ENCODE assay signal across 2 cellular contexts in the genomic region with DNA sequence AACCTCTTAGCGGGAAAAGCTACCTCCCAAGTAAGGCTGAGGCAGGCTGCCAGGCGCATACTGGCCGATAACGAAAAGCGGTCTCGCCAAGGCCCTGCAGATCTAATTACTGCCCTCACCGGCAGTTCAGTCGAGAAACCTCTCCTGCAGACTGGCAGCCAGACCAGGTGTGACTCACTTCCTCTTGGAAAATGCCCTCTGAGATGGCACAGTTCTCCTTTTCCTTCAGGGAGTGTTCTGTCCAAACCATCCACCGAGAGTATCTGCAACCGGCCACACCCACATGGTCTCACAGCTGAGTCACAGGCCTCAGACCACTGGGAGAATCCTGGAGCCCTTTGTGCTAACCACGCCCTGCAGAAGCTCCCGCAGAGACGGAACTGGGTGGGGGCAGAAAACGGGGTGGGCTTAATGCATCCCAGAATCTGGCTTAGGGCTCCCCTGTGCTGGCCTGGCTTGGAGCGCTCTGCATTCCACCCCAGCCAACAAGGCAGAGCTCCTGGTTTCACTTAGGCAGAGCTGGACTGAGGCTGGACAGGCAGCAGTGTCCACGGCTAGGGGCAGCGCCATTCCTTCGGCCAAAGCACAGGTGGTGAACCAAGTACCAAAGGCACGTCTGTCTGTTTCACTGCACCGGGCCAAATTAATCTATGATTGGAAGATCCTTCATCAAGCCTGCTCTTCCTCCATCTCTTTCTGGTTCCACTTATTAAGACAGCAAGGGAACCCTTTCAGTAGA.
A peak's percentile ranks its signal among the peaks of the same experiment; 100 is the strongest.
TF ChIP-seq lines count a peak whose summit lies in the region.

No MANE protein-coding gene starts in this region.

TF ChIP-seq in IMR-90, 13 proteins besides CTCF, POLR2A, EP300 and RAD21:
- peak; percentile 77; the same call in 1 of the 2 replicates for TF ChIP-seq MXI1 (IDR thresholded peaks at IDR 0.05; ENCODE audit: borderline replicate concordance, low read depth, low read length)
- 0 out of 2 replicates have a peak, but pooled peaks have one; percentile 16 for TF ChIP-seq CEBPB (IDR thresholded peaks at IDR 0.05; ENCODE audit: low read depth, low read length)
- TF ChIP-seq, protein P1, sequence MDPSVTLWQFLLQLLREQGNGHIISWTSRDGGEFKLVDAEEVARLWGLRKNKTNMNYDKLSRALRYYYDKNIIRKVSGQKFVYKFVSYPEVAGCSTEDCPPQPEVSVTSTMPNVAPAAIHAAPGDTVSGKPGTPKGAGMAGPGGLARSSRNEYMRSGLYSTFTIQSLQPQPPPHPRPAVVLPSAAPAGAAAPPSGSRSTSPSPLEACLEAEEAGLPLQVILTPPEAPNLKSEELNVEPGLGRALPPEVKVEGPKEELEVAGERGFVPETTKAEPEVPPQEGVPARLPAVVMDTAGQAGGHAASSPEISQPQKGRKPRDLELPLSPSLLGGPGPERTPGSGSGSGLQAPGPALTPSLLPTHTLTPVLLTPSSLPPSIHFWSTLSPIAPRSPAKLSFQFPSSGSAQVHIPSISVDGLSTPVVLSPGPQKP (IDR thresholded peaks at IDR 0.05; ENCODE audit: borderline replicate concordance, low read depth, low read length): no peak
- TF ChIP-seq, protein P2, sequence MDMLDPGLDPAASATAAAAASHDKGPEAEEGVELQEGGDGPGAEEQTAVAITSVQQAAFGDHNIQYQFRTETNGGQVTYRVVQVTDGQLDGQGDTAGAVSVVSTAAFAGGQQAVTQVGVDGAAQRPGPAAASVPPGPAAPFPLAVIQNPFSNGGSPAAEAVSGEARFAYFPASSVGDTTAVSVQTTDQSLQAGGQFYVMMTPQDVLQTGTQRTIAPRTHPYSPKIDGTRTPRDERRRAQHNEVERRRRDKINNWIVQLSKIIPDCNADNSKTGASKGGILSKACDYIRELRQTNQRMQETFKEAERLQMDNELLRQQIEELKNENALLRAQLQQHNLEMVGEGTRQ (IDR thresholded peaks at IDR 0.05; ENCODE audit: low read depth, low read length): peak; percentile 9; the same call in 1 of the 2 replicates
- no peak for TF ChIP-seq MAFK (IDR thresholded peaks at IDR 0.05; ENCODE audit: low read depth, low read length)
- peak; percentile 36 for TF ChIP-seq RCOR1 (IDR thresholded peaks at IDR 0.05; ENCODE audit: insufficient replicate concordance, low read length)
- TF ChIP-seq MAZ (IDR thresholded peaks at IDR 0.05; ENCODE audit: borderline replicate concordance, low read depth, low read length): no peak; the same call in 1 of the 2 replicates
- TF ChIP-seq FOS (IDR thresholded peaks at IDR 0.05; ENCODE audit: low read depth, low read length): peak; percentile 38; the same call in 1 of the 2 replicates

TF ChIP-seq in H1, 55 proteins besides CTCF, POLR2A, EP300 and RAD21 (continues in another document):
- TF ChIP-seq RBBP5 (IDR thresholded peaks at IDR 0.05; ENCODE audit: borderline replicate concordance, low read depth, low read length) (peak; percentile 76), SP1 (IDR thresholded peaks at IDR 0.05; ENCODE audit: low read depth, low read length) (no peak), CBX8 (IDR thresholded peaks at IDR 0.05; ENCODE audit: borderline replicate concordance, low read depth, low read length) (no peak), TEAD4 (IDR thresholded peaks at IDR 0.05; ENCODE audit: low read depth, low read length) (0 out of 2 replicates have a peak, but pooled peaks have one; percentile 16), BCL11A (IDR thresholded peaks at IDR 0.05; ENCODE audit: low read depth in 2 of 2, low read length in 2 of 2) (no peak), HDAC6 (IDR thresholded peaks at IDR 0.05; ENCODE audit: low read depth, low read length) (no peak), SRF (IDR thresholded peaks at IDR 0.05; ENCODE audit: low read depth, low read length) (no peak), POU5F1 (IDR thresholded peaks at IDR 0.05; ENCODE audit: low read depth, low read length) (no peak), BACH1 (IDR thresholded peaks at IDR 0.05; ENCODE audit: low read length) (no peak), SUZ12 (IDR thresholded peaks at IDR 0.05; ENCODE audit: low read length) (no peak), GTF2F1 (IDR thresholded peaks at IDR 0.05; ENCODE audit: borderline replicate concordance, low read depth, low read length) (no peak), SIN3A (conservative IDR thresholded peaks at IDR 0.05 in 1 of 2, IDR thresholded peaks at IDR 0.05 in 1 of 2; ENCODE audit: low read depth in 1 of 2, low read length in 2 of 2) (0 out of 4 replicates have a peak, but pooled peaks of 1 of the 2 experiments have one; percentile 33), JUN (IDR thresholded peaks at IDR 0.05; ENCODE audit: low read depth, low read length) (no peak), PHF8 (conservative IDR thresholded peaks at IDR 0.05; ENCODE audit: low read depth, low read length) (0 out of 2 replicates have a peak, but pooled peaks have one; percentile 15), KDM1A (IDR thresholded peaks at IDR 0.05; ENCODE audit: borderline replicate concordance, low read length) (no peak), TBP (IDR thresholded peaks at IDR 0.05; ENCODE audit: low read depth, low read length) (0 out of 2 replicates have a peak, but pooled peaks have one; percentile 32), RFX5 (IDR thresholded peaks at IDR 0.05; ENCODE audit: borderline replicate concordance, low read depth, low read length) (no peak), YY1 (IDR thresholded peaks at IDR 0.05; ENCODE audit: low read depth, low read length) (no peak), TAF1 (IDR thresholded peaks at IDR 0.05; ENCODE audit: low read depth, low read length) (no peak), CBX5 (IDR thresholded peaks at IDR 0.05; ENCODE audit: low read depth, low read length) (no peak), NANOG (IDR thresholded peaks at IDR 0.05; ENCODE audit: insufficient read depth, low read depth, low read length, poor library complexity, severe bottlenecking) (no peak), CHD1 (IDR thresholded peaks at IDR 0.05; ENCODE audit: low read depth, low read length) (no peak), TAF7 (optimal IDR thresholded peaks at IDR 0.05; ENCODE audit: borderline replicate concordance, low read depth, low read length) (no peak), CTBP2 (IDR thresholded peaks at IDR 0.05; ENCODE audit: borderline replicate concordance, insufficient read depth, insufficient read length, low read length) (no peak), CHD2 (IDR thresholded peaks at IDR 0.05; ENCODE audit: low read length) (no peak), ZNF274 (IDR thresholded peaks at IDR 0.05; ENCODE audit: borderline replicate concordance, extremely low read depth, low read length) (no peak), RXRA (IDR thresholded peaks at IDR 0.05; ENCODE audit: insufficient read depth, low read depth, low read length) (no peak), HDAC2 (IDR thresholded peaks at IDR 0.05; ENCODE audit: borderline replicate concordance in 1 of 2, low read depth in 2 of 2, low read length in 2 of 2) (no peak), SP2 (IDR thresholded peaks at IDR 0.05; ENCODE audit: low read length) (no peak), BRCA1 (IDR thresholded peaks at IDR 0.05; ENCODE audit: low read depth, low read length) (no peak), EGR1 (IDR thresholded peaks at IDR 0.05; ENCODE audit: borderline replicate concordance, low read depth, low read length) (no peak), KDM5A (IDR thresholded peaks at IDR 0.05; ENCODE audit: low read length) (no peak), RNF2 (IDR thresholded peaks at IDR 0.05; ENCODE audit: borderline replicate concordance, low read depth, low read length, missing control alignments, poor library complexity, severe bottlenecking) (peak; percentile 43), EZH2 (IDR thresholded peaks at IDR 0.05; ENCODE audit: low read depth, low read length, severe bottlenecking) (no peak)
- TF ChIP-seq, protein P3, sequence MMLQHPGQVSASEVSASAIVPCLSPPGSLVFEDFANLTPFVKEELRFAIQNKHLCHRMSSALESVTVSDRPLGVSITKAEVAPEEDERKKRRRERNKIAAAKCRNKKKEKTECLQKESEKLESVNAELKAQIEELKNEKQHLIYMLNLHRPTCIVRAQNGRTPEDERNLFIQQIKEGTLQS (IDR thresholded peaks at IDR 0.05; ENCODE audit: insufficient read depth, low read depth, low read length): no peak
- TF ChIP-seq, protein P2 (IDR thresholded peaks at IDR 0.05; ENCODE audit: low read length): no peak
- TF ChIP-seq, protein P4, sequence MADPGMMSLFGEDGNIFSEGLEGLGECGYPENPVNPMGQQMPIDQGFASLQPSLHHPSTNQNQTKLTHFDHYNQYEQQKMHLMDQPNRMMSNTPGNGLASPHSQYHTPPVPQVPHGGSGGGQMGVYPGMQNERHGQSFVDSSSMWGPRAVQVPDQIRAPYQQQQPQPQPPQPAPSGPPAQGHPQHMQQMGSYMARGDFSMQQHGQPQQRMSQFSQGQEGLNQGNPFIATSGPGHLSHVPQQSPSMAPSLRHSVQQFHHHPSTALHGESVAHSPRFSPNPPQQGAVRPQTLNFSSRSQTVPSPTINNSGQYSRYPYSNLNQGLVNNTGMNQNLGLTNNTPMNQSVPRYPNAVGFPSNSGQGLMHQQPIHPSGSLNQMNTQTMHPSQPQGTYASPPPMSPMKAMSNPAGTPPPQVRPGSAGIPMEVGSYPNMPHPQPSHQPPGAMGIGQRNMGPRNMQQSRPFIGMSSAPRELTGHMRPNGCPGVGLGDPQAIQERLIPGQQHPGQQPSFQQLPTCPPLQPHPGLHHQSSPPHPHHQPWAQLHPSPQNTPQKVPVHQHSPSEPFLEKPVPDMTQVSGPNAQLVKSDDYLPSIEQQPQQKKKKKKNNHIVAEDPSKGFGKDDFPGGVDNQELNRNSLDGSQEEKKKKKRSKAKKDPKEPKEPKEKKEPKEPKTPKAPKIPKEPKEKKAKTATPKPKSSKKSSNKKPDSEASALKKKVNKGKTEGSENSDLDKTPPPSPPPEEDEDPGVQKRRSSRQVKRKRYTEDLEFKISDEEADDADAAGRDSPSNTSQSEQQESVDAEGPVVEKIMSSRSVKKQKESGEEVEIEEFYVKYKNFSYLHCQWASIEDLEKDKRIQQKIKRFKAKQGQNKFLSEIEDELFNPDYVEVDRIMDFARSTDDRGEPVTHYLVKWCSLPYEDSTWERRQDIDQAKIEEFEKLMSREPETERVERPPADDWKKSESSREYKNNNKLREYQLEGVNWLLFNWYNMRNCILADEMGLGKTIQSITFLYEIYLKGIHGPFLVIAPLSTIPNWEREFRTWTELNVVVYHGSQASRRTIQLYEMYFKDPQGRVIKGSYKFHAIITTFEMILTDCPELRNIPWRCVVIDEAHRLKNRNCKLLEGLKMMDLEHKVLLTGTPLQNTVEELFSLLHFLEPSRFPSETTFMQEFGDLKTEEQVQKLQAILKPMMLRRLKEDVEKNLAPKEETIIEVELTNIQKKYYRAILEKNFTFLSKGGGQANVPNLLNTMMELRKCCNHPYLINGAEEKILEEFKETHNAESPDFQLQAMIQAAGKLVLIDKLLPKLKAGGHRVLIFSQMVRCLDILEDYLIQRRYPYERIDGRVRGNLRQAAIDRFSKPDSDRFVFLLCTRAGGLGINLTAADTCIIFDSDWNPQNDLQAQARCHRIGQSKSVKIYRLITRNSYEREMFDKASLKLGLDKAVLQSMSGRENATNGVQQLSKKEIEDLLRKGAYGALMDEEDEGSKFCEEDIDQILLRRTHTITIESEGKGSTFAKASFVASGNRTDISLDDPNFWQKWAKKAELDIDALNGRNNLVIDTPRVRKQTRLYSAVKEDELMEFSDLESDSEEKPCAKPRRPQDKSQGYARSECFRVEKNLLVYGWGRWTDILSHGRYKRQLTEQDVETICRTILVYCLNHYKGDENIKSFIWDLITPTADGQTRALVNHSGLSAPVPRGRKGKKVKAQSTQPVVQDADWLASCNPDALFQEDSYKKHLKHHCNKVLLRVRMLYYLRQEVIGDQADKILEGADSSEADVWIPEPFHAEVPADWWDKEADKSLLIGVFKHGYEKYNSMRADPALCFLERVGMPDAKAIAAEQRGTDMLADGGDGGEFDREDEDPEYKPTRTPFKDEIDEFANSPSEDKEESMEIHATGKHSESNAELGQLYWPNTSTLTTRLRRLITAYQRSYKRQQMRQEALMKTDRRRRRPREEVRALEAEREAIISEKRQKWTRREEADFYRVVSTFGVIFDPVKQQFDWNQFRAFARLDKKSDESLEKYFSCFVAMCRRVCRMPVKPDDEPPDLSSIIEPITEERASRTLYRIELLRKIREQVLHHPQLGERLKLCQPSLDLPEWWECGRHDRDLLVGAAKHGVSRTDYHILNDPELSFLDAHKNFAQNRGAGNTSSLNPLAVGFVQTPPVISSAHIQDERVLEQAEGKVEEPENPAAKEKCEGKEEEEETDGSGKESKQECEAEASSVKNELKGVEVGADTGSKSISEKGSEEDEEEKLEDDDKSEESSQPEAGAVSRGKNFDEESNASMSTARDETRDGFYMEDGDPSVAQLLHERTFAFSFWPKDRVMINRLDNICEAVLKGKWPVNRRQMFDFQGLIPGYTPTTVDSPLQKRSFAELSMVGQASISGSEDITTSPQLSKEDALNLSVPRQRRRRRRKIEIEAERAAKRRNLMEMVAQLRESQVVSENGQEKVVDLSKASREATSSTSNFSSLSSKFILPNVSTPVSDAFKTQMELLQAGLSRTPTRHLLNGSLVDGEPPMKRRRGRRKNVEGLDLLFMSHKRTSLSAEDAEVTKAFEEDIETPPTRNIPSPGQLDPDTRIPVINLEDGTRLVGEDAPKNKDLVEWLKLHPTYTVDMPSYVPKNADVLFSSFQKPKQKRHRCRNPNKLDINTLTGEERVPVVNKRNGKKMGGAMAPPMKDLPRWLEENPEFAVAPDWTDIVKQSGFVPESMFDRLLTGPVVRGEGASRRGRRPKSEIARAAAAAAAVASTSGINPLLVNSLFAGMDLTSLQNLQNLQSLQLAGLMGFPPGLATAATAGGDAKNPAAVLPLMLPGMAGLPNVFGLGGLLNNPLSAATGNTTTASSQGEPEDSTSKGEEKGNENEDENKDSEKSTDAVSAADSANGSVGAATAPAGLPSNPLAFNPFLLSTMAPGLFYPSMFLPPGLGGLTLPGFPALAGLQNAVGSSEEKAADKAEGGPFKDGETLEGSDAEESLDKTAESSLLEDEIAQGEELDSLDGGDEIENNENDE (IDR thresholded peaks at IDR 0.05; ENCODE audit: insufficient replicate concordance, low read length): no peak
- TF ChIP-seq, protein P5, sequence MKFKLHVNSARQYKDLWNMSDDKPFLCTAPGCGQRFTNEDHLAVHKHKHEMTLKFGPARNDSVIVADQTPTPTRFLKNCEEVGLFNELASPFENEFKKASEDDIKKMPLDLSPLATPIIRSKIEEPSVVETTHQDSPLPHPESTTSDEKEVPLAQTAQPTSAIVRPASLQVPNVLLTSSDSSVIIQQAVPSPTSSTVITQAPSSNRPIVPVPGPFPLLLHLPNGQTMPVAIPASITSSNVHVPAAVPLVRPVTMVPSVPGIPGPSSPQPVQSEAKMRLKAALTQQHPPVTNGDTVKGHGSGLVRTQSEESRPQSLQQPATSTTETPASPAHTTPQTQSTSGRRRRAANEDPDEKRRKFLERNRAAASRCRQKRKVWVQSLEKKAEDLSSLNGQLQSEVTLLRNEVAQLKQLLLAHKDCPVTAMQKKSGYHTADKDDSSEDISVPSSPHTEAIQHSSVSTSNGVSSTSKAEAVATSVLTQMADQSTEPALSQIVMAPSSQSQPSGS (IDR thresholded peaks at IDR 0.05; ENCODE audit: low read length): no peak
- TF ChIP-seq, protein P6, sequence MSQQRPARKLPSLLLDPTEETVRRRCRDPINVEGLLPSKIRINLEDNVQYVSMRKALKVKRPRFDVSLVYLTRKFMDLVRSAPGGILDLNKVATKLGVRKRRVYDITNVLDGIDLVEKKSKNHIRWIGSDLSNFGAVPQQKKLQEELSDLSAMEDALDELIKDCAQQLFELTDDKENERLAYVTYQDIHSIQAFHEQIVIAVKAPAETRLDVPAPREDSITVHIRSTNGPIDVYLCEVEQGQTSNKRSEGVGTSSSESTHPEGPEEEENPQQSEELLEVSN (IDR thresholded peaks at IDR 0.05): peak; percentile 44; the same call in 1 of the 2 replicates
